In genomic region chr5:65823174-65823573, GRCh38 we compare ENCODE assay signal across 19 cellular contexts.
DNase-seq lines count a peak whose midpoint lies in the region; ATAC-seq, FAIRE-seq and TF ChIP-seq lines count a peak whose summit lies in the region.
"Had no signal": no experiment of that assay in that cellular context is flagged by ENCODE, and none has a peak within 500 bp of the region (broad histone marks: within the 10 kb centered on the region; RNA-seq: fewer than 3 reads in every experiment).

No MANE protein-coding gene starts in this region.

- no peak for ATAC-seq in HG03025 (IDR thresholded peaks at IDR 0.05; ENCODE audit: low FRiP score, unreplicated experiment)
- ATAC-seq in natural killer cell = no peak
- ATAC-seq: activated CD4-positive, CD25-positive, alpha-beta regulatory T cell treated with anti-CD3 and anti-CD28 coated beads, Interleukin-2, amount 50 U/mL, for 24 hours had no signal

- H3K4me3 Mint-ChIP-seq in natural killer cell = no peak overlapping the region
- H3K4me3 Mint-ChIP-seq: dendritic cell treated with granulocyte-macrophage colony-stimulating factor and Interleukin-4, amounts not matched to agents 40 ng/mL and 50 ng/mL, for 4 days; memory B cell; neural progenitor cell; T-helper 2 cell treated with Interferon-gamma antibody and Interleukin-4, amounts not matched to agents 5 μg/mL and 100 μg/mL, for 36 hours had no signal

- H3K27ac ChIP-seq in PC-9 = peak overlapping the region; percentile 73
- H3K27ac ChIP-seq in small intestine (ENCODE audit: low read depth in 1 of 2, low read length in 1 of 2) = peak overlapping the region in 1 of 2 donors; percentile 54
- H3K27ac ChIP-seq: neural progenitor cell, right atrium auricular region had no signal

- no peak overlapping the region for H3K27ac Mint-ChIP-seq in natural killer cell
- H3K27ac Mint-ChIP-seq: dendritic cell treated with granulocyte-macrophage colony-stimulating factor and Interleukin-4, amounts not matched to agents 40 ng/mL and 50 ng/mL, for 4 days; memory B cell; neural progenitor cell; T-helper 2 cell treated with Interferon-gamma antibody and Interleukin-4, amounts not matched to agents 5 μg/mL and 100 μg/mL, for 36 hours had no signal

- H3K36me3 ChIP-seq in PC-9 (ENCODE audit: low read depth) (no peaks in the 10 kb centered on the region; the same call in 1 of the 2 replicates), small intestine (ENCODE audit: control insufficient read depth in 2 of 2, insufficient read depth in 2 of 2, low read length in 2 of 2) (no peaks in the 10 kb centered on the region), HAP-1 (replicated peaks) (0 out of 2 replicates have a peak, but pooled peaks cover 3% of the 10 kb centered on the region)
- H3K36me3 ChIP-seq: neural progenitor cell, right atrium auricular region had no signal

- H3K4me2 ChIP-seq in PC-9 = peak overlapping the region; percentile 60; the same call in 1 of the 2 replicates
- H3K4me2 ChIP-seq: neural progenitor cell had no signal

- peaks cover 16% of the 10 kb centered on the region; the same call in 1 of the 2 replicates for H3F3A ChIP-seq in PC-9 (ENCODE audit: insufficient read depth, low read depth)

- H3K4me1 Mint-ChIP-seq in natural killer cell = peaks cover 11 to 12% of the 10 kb centered on the region in 2 donors

- H4K20me1 ChIP-seq in PC-9 (ENCODE audit: insufficient read depth) = no peaks in the 10 kb centered on the region

- TF ChIP-seq CTCF in PC-9 (conservative IDR thresholded peaks at IDR 0.05) = no peak
- TF ChIP-seq CTCF in foreskin fibroblast (IDR thresholded peaks at IDR 0.05; ENCODE audit: low read depth, low read length) = no peak
- TF ChIP-seq CTCF in natural killer cell (IDR thresholded peaks at IDR 0.05) = no peak

- no peaks in the 10 kb centered on the region for H3K9me3 Mint-ChIP-seq in natural killer cell
- H3K9me3 Mint-ChIP-seq: dendritic cell treated with granulocyte-macrophage colony-stimulating factor and Interleukin-4, amounts not matched to agents 40 ng/mL and 50 ng/mL, for 4 days; memory B cell; neural progenitor cell; T-helper 2 cell treated with Interferon-gamma antibody and Interleukin-4, amounts not matched to agents 5 μg/mL and 100 μg/mL, for 36 hours had no signal

- POLR2A ChIA-PET in PC-9 (lab: Charles Lee; ENCODE audit: unreplicated experiment) = interaction anchor here (0.6 to 2.2 kb wide), 4 partner anchors 11 to 103 kb away, joined by 6 to 16 read pairs (median 11); partner anchors contain the start of gene ERBIN

- H3K4me1 ChIP-seq in PC-9 (replicated peaks; ENCODE audit: insufficient read depth) (peaks cover 32% of the 10 kb centered on the region), small intestine (ENCODE audit: control insufficient read depth in 2 of 2, insufficient read depth in 1 of 2, low read depth in 1 of 2, low read length in 1 of 2) (peaks cover 6% of the 10 kb centered on the region in 2 donors), HAP-1 (peaks cover 16% of the 10 kb centered on the region)

- 37 to 87% (median 61%) methylated on average over 2 of the region's 2 CpGs for WGBS in small intestine, 3 donors

- H3K36me3 Mint-ChIP-seq in natural killer cell = no peaks in the 10 kb centered on the region

- BruUV-seq in PC-9 (replicated peaks; lab: Mats Ljungman, UMichigan) = no TSS peak

- no peak overlapping the region for H3K4me3 ChIP-seq in PC-9
- H3K4me3 ChIP-seq in foreskin fibroblast (ENCODE audit: low read depth in 1 of 2, low read length in 2 of 2) = no peak overlapping the region
- H3K4me3 ChIP-seq in small intestine (ENCODE audit: low read depth in 1 of 2, low read length in 2 of 2) = no peak overlapping the region
- H3K4me3 ChIP-seq in HAP-1 = no peak overlapping the region
- H3K4me3 ChIP-seq: neural progenitor cell, right atrium auricular region had no signal

- no peak overlapping the region for H2AFZ ChIP-seq in PC-9
- H2AFZ ChIP-seq: neural progenitor cell had no signal

- intact Hi-C loops in PC-9 (cut with micrococcal nuclease; ENCODE audit: unreplicated experiment) = loop anchor here (1.0 kb wide), 1 partner anchor 12 kb away; no protein-coding TSS in a partner anchor
- intact Hi-C loops in natural killer cell (cut with micrococcal nuclease) = no loop called here

- H3K27me3 Mint-ChIP-seq in natural killer cell (ENCODE audit: low read depth in 2 of 2) = peaks cover 0 to 9% of the 10 kb centered on the region in 2 donors
- H3K27me3 Mint-ChIP-seq: dendritic cell treated with granulocyte-macrophage colony-stimulating factor and Interleukin-4, amounts not matched to agents 40 ng/mL and 50 ng/mL, for 4 days; memory B cell had no signal

- CTCF ChIA-PET in PC-9 (lab: Charles Lee) = no interaction called here

- FAIRE-seq in GM12891 (lab: Jason Lieb, UNC) (peak; percentile 55), small intestine (lab: Jason Lieb, UNC) (no peak)

- no peak for TF ChIP-seq POLR2A in GM12891 (IDR thresholded peaks at IDR 0.05; ENCODE audit: low read depth, low read length)

- no peaks in the 10 kb centered on the region for H3K9me2 ChIP-seq in PC-9 (ENCODE audit: insufficient read depth)

- in situ Hi-C loops in HAP-1 (cut with MboI; ENCODE audit: low sequenced_read_pairs) = no loop called here

- H3K9me3 ChIP-seq in PC-9 (ENCODE audit: insufficient read depth, low read depth) (no peaks in the 10 kb centered on the region), small intestine (ENCODE audit: control insufficient read depth, low read depth) (no peaks in the 10 kb centered on the region), HAP-1 (no peaks in the 10 kb centered on the region)
- H3K9me3 ChIP-seq: right atrium auricular region had no signal

- no peaks in the 10 kb centered on the region for H3K79me2 ChIP-seq in PC-9 (ENCODE audit: low read depth)

- no peaks in the 10 kb centered on the region for H3K27me3 ChIP-seq in PC-9 (ENCODE audit: insufficient read depth, low read depth)
- H3K27me3 ChIP-seq in small intestine (ENCODE audit: control insufficient read depth in 2 of 2, insufficient read depth in 2 of 2, low read length in 2 of 2) = no peaks in the 10 kb centered on the region
- H3K27me3 ChIP-seq in HAP-1 (ENCODE audit: low read depth) = no peaks in the 10 kb centered on the region
- H3K27me3 ChIP-seq: neural progenitor cell, right atrium auricular region had no signal

- no peak for DNase-seq in GM12891 (ENCODE audit: insufficient read length, low spot score)
- peak; percentile 31 to 70 for DNase-seq in PC-9
- peak; percentile 20 to 30 for DNase-seq in foreskin fibroblast
- peak; percentile 67 for DNase-seq in small intestine
- no peak for DNase-seq in HAP-1 (ENCODE audit: low spot score in 2 of 2)
- no peak for DNase-seq in stimulated activated CD4-positive, alpha-beta T cell treated with anti-CD3 and anti-CD28 coated beads, Interleukin-4, amount 100 ng/mL, for 24 hours
- DNase-seq in natural killer cell = no peak
- DNase-seq: activated gamma-delta T cell, AML-193, erythroblast, NCI-H187 treated with DMSO at 0.1 percent for 48 hours, SIG-M5 had no signal

TF ChIP-seq in GM12891, 5 proteins besides CTCF, POLR2A, EP300 and RAD21:
- TF ChIP-seq TAF1 (IDR thresholded peaks at IDR 0.05; ENCODE audit: low read depth, low read length) (no peak), PAX5 (IDR thresholded peaks at IDR 0.05; ENCODE audit: insufficient read depth, low read length, severe bottlenecking) (no peak), POU2F2 (IDR thresholded peaks at IDR 0.05; ENCODE audit: low read depth, low read length) (no peak), SPI1 (IDR thresholded peaks at IDR 0.05; ENCODE audit: low read depth, low read length) (no peak), POLR2AphosphoS5 (IDR thresholded peaks at IDR 0.05; ENCODE audit: low read depth, low read length) (no peak)

Comparison
In these comparisons a context has a peak if more than half of its experiments do, and no peak if none do; other contexts are left out.
1. DNase-seq: peak in PC-9 (2 of 2), foreskin fibroblast (2 of 2) and small intestine (single experiment); none in GM12891 (single experiment), HAP-1 (0 of 2), stimulated activated CD4-positive, alpha-beta T cell treated with anti-CD3 and anti-CD28 coated beads, Interleukin-4, amount 100 ng/mL, for 24 hours (single experiment) and natural killer cell (single experiment).